In the genomic region with DNA sequence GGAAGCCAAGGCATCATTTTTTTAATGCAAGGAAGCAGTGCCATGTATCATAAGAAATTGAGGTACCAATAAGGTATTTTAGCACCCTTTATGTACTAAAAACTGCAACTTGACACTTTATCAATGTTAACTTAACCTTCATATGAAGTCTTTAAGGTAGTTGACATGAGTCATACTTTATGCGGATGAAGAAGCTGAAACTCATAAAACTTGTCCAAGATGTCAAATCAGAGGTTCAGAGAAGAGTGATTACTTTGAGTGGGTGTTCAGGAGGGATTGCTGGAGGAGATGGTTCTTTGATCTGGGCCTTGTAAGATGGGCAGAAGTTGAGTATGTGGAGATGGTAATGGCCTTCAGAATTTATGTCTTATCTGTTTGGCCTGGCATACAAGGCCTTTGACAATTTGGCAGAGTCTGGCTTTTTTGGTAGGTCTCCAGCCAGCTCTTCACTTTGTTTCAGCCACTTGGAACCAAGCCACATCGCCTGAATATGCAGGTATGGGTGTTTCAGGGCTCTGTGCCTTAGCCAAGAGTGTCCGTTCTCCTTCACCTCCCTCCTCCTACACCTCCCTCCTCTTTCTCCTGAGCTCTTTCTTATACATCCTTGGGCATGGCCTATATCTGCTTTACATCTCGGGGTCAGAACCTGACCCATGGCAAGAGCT, we compare ENCODE assay signal across 1 cellular context.
TF ChIP-seq lines count a peak whose summit lies in the region.

No MANE protein-coding gene starts in this region.

TF ChIP-seq in SK-N-SH treated with all-trans-retinoic acid at 6 μM for 48 hours, 23 proteins besides CTCF, POLR2A, EP300 and RAD21 (continued from another document):
- TF ChIP-seq, protein P1, sequence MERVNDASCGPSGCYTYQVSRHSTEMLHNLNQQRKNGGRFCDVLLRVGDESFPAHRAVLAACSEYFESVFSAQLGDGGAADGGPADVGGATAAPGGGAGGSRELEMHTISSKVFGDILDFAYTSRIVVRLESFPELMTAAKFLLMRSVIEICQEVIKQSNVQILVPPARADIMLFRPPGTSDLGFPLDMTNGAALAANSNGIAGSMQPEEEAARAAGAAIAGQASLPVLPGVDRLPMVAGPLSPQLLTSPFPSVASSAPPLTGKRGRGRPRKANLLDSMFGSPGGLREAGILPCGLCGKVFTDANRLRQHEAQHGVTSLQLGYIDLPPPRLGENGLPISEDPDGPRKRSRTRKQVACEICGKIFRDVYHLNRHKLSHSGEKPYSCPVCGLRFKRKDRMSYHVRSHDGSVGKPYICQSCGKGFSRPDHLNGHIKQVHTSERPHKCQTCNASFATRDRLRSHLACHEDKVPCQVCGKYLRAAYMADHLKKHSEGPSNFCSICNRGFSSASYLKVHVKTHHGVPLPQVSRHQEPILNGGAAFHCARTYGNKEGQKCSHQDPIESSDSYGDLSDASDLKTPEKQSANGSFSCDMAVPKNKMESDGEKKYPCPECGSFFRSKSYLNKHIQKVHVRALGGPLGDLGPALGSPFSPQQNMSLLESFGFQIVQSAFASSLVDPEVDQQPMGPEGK (CRISPR knock-in tag; IDR thresholded peaks at IDR 0.05; ENCODE audit: borderline replicate concordance), result no peak
